15 cellular contexts compared by ENCODE assay signal in genomic region chr1:41799205-41799604, GRCh38.
"Had no signal": no experiment of that assay in that cellular context is flagged by ENCODE, and none has a peak within 500 bp of the region (broad histone marks: within the 10 kb centered on the region; RNA-seq: fewer than 3 reads in every experiment).

No MANE protein-coding gene starts in this region.

- H3K36me3 ChIP-seq: esophagus muscularis mucosa, neural progenitor cell, thoracic aorta, upper lobe of right lung had no signal

- H3K9me3 Mint-ChIP-seq: activated naive CD4-positive, alpha-beta T cell treated with anti-CD3 and anti-CD28 coated beads, Interleukin-2, amount 50 U/mL, for 24 hours; neural progenitor cell had no signal

- H3K9me3 ChIP-seq: body of pancreas, esophagus muscularis mucosa, thoracic aorta, upper lobe of right lung had no signal

- H3K4me1 ChIP-seq: neural progenitor cell had no signal

- H3K27ac Mint-ChIP-seq: activated naive CD4-positive, alpha-beta T cell treated with anti-CD3 and anti-CD28 coated beads, Interleukin-2, amount 50 U/mL, for 24 hours; mesothelial cell of epicardium; neural progenitor cell had no signal

- H3K4me3 Mint-ChIP-seq: activated naive CD4-positive, alpha-beta T cell treated with anti-CD3 and anti-CD28 coated beads, Interleukin-2, amount 50 U/mL, for 24 hours; mesothelial cell of epicardium; neural progenitor cell had no signal

- H3K27me3 ChIP-seq: body of pancreas, esophagus muscularis mucosa, neural progenitor cell, upper lobe of right lung had no signal

- H3K27me3 Mint-ChIP-seq: activated naive CD4-positive, alpha-beta T cell treated with anti-CD3 and anti-CD28 coated beads, Interleukin-2, amount 50 U/mL, for 24 hours had no signal

- H3K36me3 Mint-ChIP-seq: mesothelial cell of epicardium, neural progenitor cell had no signal

- ATAC-seq: body of pancreas, sciatic nerve, upper lobe of right lung had no signal

- H3K4me3 ChIP-seq: body of pancreas, coronary artery, esophagus muscularis mucosa, lung, neural progenitor cell, thoracic aorta, upper lobe of right lung had no signal

- H3K4me1 Mint-ChIP-seq: mesothelial cell of epicardium had no signal

- DNase-seq: activated CD4-positive, alpha-beta T cell treated with anti-CD3 and anti-CD28 coated beads for 1 hour; amniotic stem cell; body of pancreas; central memory CD4-positive, alpha-beta T cell; islet precursor cell; SW 1271; upper lobe of right lung had no signal

- H3K27ac ChIP-seq: body of pancreas, coronary artery, esophagus muscularis mucosa, neural progenitor cell, thoracic aorta, upper lobe of right lung had no signal
